Comparison of ENCODE assay signal across 27 cellular contexts in the genomic region with DNA sequence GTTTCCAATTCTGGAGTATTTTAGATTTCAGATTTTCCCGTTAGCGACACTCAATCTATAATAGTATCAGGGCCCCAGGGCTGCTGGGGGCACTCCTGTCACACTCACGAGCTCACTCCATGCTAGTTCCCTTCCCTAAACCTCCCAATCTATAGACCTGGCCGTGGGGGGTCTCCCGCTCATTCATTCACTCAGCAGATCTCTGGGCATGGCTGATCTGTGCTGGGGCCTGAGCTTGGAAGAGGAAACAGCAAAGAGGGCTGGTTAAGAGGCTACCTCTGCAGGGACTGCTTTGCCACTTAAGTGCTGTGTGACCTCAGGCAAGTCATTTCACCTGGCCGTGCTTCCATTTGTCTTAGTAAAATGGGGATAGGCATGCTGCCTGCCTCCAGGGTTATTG. TPM values are rescaled to one million over a fixed set of nuclear protein-coding genes. Genes with fewer than 3 reads are reported as not detected.
DNase-seq lines count a peak whose midpoint lies in the region; ATAC-seq, FAIRE-seq and TF ChIP-seq lines count a peak whose summit lies in the region.
"Had no signal": no experiment of that assay in that cellular context is flagged by ENCODE, and none has a peak within 500 bp of the region (broad histone marks: within the 10 kb centered on the region; RNA-seq: fewer than 3 reads in every experiment).

No MANE protein-coding gene starts in this region.

- H3K4me3 ChIP-seq in astrocyte (ENCODE audit: insufficient read depth, low read depth, low read length), result no peak overlapping the region
- H3K4me3 ChIP-seq in kidney (ENCODE audit: low read length in 2 of 2), result no peak overlapping the region
- H3K4me3 ChIP-seq: PC-9, SJSA1 had no signal

- H3K9me3 ChIP-seq in astrocyte (ENCODE audit: insufficient read depth, low read depth, low read length) (no peaks in the 10 kb centered on the region), kidney (ENCODE audit: control insufficient read depth in 1 of 2, low read length in 2 of 2) (no peaks in the 10 kb centered on the region)
- H3K9me3 ChIP-seq: Caco-2, SJSA1 had no signal

- peak overlapping the region; percentile 23 for H3K27ac Mint-ChIP-seq in astrocyte (ENCODE audit: unreplicated experiment)
- H3K27ac Mint-ChIP-seq: B cell; CD8-positive, alpha-beta T cell had no signal

- H3K4me1 ChIP-seq in astrocyte (ENCODE audit: insufficient read depth, low read length) (peaks cover 22% of the 10 kb centered on the region), kidney (ENCODE audit: control insufficient read depth in 1 of 2, insufficient read depth in 1 of 2, low read depth in 1 of 2, low read length in 2 of 2) (peaks cover 0 to 3% of the 10 kb centered on the region in 2 donors)
- H3K4me1 ChIP-seq: Caco-2 had no signal

- no peak overlapping the region for H3K4me3 Mint-ChIP-seq in astrocyte (ENCODE audit: unreplicated experiment)
- H3K4me3 Mint-ChIP-seq: B cell; CD8-positive, alpha-beta T cell had no signal

- H3K9ac ChIP-seq in astrocyte (ENCODE audit: low read length) (no peak overlapping the region), kidney (ENCODE audit: low read length in 2 of 2) (no peak overlapping the region)

- peaks cover 46% of the 10 kb centered on the region for H3K4me1 Mint-ChIP-seq in astrocyte (ENCODE audit: low read depth, unreplicated experiment)

- H3K27ac ChIP-seq in astrocyte (ENCODE audit: low read depth, low read length) (no peak overlapping the region), kidney (ENCODE audit: low read depth in 2 of 2, low read length in 2 of 2) (no peak overlapping the region)
- H3K27ac ChIP-seq: 22Rv1, C4-2B, PC-9, SJSA1 had no signal

- no peak overlapping the region for H3K4me2 ChIP-seq in astrocyte (ENCODE audit: low read length)
- H3K4me2 ChIP-seq: PC-9 had no signal

- no peaks in the 10 kb centered on the region for H3K79me2 ChIP-seq in astrocyte (ENCODE audit: insufficient read depth, low read length)

- DNase-seq in DMS53 (lab: John Stamatoyannopoulos, UW), result peak; percentile 20
- DNase-seq in DMS53 treated with DMSO at 0.1 percent for 48 hours (lab: John Stamatoyannopoulos, UW; ENCODE audit: unreplicated experiment), result no peak
- no peak for DNase-seq in astrocyte (ENCODE audit: low read depth)
- peak; percentile 45 for DNase-seq in kidney
- DNase-seq in activated naive CD4-positive, alpha-beta T cell treated with anti-CD3 and anti-CD28 coated beads, Interleukin-2, amount 50 U/mL, for 16 hours, result no peak
- DNase-seq: Caco-2; CD8-positive, alpha-beta T cell; DMS79 treated with DMSO at 0.1 percent for 48 hours; KG1; MM.1S; NCI-H1048; NCI-H1436; NCI-H187; NCI-H2081 treated with DMSO at 0.1 percent for 48 hours; NCI-H446; NCI-H524 treated with DMSO at 0.1 percent for 48 hours; NCI-H774; PC-9 had no signal

- H3K36me3 ChIP-seq in astrocyte (ENCODE audit: insufficient read depth, low read length), result no peaks in the 10 kb centered on the region
- H3K36me3 ChIP-seq in kidney (ENCODE audit: control insufficient read depth in 1 of 2, insufficient read depth in 2 of 2, low read length in 2 of 2), result no peaks in the 10 kb centered on the region
- H3K36me3 ChIP-seq: SJSA1 had no signal

- no peaks in the 10 kb centered on the region for H4K20me1 ChIP-seq in astrocyte (ENCODE audit: insufficient read depth, low read length)

- peaks cover 2% of the 10 kb centered on the region for H3K27me3 ChIP-seq in astrocyte (ENCODE audit: insufficient read depth, low read length)
- H3K27me3 ChIP-seq: SJSA1 had no signal

- TF ChIP-seq CTCF in astrocyte (IDR thresholded peaks at IDR 0.05; ENCODE audit: insufficient read depth, low read depth, low read length), result no peak
- TF ChIP-seq CTCF in kidney (IDR thresholded peaks at IDR 0.05; ENCODE audit: borderline replicate concordance, extremely low read depth, insufficient read depth), result no peak

- peaks cover 7% of the 10 kb centered on the region for H3K27me3 Mint-ChIP-seq in astrocyte (ENCODE audit: low read depth, unreplicated experiment)

- FAIRE-seq in astrocyte (lab: Jason Lieb, UNC) (no peak), kidney (lab: Jason Lieb, UNC) (no peak)
- FAIRE-seq: GM12892, H54 had no signal

- no peaks in the 10 kb centered on the region for H3K36me3 Mint-ChIP-seq in astrocyte (ENCODE audit: low read depth, unreplicated experiment)
- H3K36me3 Mint-ChIP-seq: CD8-positive, alpha-beta T cell had no signal

- intact Hi-C loops in kidney (cut with DNase I), result no loop called here

- ATAC-seq in HG03045 (IDR thresholded peaks at IDR 0.05; ENCODE audit: unreplicated experiment), result no peak
- no peak for ATAC-seq in HG02870 (IDR thresholded peaks at IDR 0.05; ENCODE audit: unreplicated experiment)
- ATAC-seq: CD8-positive, alpha-beta T cell; Right ventricle myocardium inferior had no signal

- no peak overlapping the region for H2AFZ ChIP-seq in astrocyte (ENCODE audit: low read depth, low read length)
- H2AFZ ChIP-seq: PC-9 had no signal

- H3K9me3 Mint-ChIP-seq in astrocyte (ENCODE audit: unreplicated experiment), result no peaks in the 10 kb centered on the region
- H3K9me3 Mint-ChIP-seq: CD8-positive, alpha-beta T cell had no signal

RNA-seq across cellular contexts. Expression of gene LAPTM5, which starts 46.8 kb away (rescaled TPM):
- 0.77 and 0.89 TPM in 2 replicates for total RNA-seq in astrocyte
- total RNA-seq in kidney, result 108 TPM
- polyA plus RNA-seq in kidney (ENCODE audit: insufficient read depth, low read depth, low replicate concordance), result 23.5 TPM
- total RNA-seq: Caco-2, SJSA1 had no signal

Comparison
In these comparisons a context has a peak if more than half of its experiments do, and no peak if none do; other contexts are left out.
1. DNase-seq: peak in DMS53 (single experiment) and kidney (single experiment); none in DMS53 treated with DMSO at 0.1 percent for 48 hours (single experiment), astrocyte (single experiment) and activated naive CD4-positive, alpha-beta T cell treated with anti-CD3 and anti-CD28 coated beads, Interleukin-2, amount 50 U/mL, for 16 hours (single experiment).
2. RNA of gene LAPTM5, which starts 46.8 kb away (total RNA-seq): 108 TPM in kidney (single experiment); 0.77 to 0.89 TPM in astrocyte; every median in the first group is over 10 times any median in the second.